1 cellular context compared by ENCODE assay signal in genomic region chr6:37060195-37060559, GRCh38.
TF ChIP-seq lines count a peak whose summit lies in the region.

No MANE protein-coding gene starts in this region.

TF ChIP-seq in SK-N-SH, 30 proteins besides CTCF, POLR2A, EP300 and RAD21 (continued from another document):
- TF ChIP-seq, protein P1, sequence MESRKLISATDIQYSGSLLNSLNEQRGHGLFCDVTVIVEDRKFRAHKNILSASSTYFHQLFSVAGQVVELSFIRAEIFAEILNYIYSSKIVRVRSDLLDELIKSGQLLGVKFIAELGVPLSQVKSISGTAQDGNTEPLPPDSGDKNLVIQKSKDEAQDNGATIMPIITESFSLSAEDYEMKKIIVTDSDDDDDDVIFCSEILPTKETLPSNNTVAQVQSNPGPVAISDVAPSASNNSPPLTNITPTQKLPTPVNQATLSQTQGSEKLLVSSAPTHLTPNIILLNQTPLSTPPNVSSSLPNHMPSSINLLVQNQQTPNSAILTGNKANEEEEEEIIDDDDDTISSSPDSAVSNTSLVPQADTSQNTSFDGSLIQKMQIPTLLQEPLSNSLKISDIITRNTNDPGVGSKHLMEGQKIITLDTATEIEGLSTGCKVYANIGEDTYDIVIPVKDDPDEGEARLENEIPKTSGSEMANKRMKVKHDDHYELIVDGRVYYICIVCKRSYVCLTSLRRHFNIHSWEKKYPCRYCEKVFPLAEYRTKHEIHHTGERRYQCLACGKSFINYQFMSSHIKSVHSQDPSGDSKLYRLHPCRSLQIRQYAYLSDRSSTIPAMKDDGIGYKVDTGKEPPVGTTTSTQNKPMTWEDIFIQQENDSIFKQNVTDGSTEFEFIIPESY (IDR thresholded peaks at IDR 0.05; ENCODE audit: borderline replicate concordance, low read depth), result no peak
- no peak for TF ChIP-seq MAX (IDR thresholded peaks at IDR 0.05; ENCODE audit: low read depth)
- no peak for TF ChIP-seq TEAD4 (IDR thresholded peaks at IDR 0.05; ENCODE audit: borderline replicate concordance, insufficient read depth)
- no peak for TF ChIP-seq MEF2A (IDR thresholded peaks at IDR 0.05; ENCODE audit: borderline replicate concordance, low read depth)
- TF ChIP-seq CHD2 (IDR thresholded peaks at IDR 0.05; ENCODE audit: low read length, partially characterized antibody), result no peak
- TF ChIP-seq YY1 (IDR thresholded peaks at IDR 0.05; ENCODE audit: low read depth), result no peak
- no peak for TF ChIP-seq RFX5 (IDR thresholded peaks at IDR 0.05; ENCODE audit: low read length)
- no peak for TF ChIP-seq FOSL2 (IDR thresholded peaks at IDR 0.05; ENCODE audit: borderline replicate concordance, low read depth)
- TF ChIP-seq, protein P2, sequence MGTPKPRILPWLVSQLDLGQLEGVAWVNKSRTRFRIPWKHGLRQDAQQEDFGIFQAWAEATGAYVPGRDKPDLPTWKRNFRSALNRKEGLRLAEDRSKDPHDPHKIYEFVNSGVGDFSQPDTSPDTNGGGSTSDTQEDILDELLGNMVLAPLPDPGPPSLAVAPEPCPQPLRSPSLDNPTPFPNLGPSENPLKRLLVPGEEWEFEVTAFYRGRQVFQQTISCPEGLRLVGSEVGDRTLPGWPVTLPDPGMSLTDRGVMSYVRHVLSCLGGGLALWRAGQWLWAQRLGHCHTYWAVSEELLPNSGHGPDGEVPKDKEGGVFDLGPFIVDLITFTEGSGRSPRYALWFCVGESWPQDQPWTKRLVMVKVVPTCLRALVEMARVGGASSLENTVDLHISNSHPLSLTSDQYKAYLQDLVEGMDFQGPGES (IDR thresholded peaks at IDR 0.05; ENCODE audit: low read depth, low read length), result no peak
